Comparison of ENCODE assay signal across 8 cellular contexts in the genomic region with DNA sequence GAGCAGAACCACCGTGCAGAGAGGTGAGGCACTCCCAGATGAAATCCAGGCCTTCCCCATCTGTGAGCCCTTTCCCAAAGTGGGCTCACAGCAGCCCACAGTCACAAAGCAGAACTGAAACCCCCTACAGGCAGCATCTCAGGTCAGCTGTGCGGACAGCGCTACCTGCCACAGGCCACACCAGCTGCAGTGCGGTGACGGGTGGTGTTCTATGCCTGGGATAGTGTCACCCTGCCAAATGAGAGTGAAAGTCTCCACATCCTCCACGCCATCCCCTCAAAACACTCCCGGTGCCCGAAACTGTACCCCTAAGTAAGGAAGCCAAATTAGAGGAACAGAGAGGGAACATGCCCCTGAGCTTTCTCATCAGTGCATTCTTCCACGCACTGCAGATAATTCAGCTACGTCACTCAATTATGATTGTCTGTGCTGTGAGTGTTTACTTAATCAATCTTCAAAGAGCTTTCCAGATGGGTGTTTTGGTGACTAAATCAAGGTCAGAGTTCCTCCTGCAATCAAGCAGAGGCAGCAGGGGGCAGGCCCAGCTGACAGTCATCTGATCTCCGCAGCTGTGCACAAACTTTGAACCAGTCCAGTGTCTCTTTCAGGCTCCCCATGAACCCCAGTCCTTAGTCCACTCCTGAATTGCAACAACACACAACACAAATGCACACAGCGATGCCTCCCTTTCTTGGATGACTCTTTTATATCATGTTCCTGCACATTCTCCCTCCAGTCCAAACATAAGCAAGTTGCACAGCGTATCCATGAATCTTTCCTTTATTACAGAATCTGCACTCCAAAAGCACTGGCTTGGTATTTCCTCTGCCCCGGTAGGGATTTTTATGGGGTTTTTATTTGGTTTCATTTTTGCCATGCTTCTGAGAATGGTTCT.
A peak's percentile ranks its signal among the peaks of the same experiment; 100 is the strongest.
DNase-seq lines count a peak whose midpoint lies in the region; ATAC-seq, FAIRE-seq and TF ChIP-seq lines count a peak whose summit lies in the region.

No MANE protein-coding gene starts in this region.

- no peaks in the 10 kb centered on the region for H4K20me1 ChIP-seq in GM12878 (ENCODE audit: control insufficient read depth, insufficient read depth)

- TF ChIP-seq CTCF in Calu3 (IDR thresholded peaks at IDR 0.05; ENCODE audit: unreplicated experiment) (no peak), GM12878 (IDR thresholded peaks at IDR 0.05 in 2 of 3, conservative IDR thresholded peaks at IDR 0.05 in 1 of 3; ENCODE audit: control insufficient read depth in 2 of 3, extremely low read depth in 1 of 3, insufficient read depth in 1 of 3, low read depth in 3 of 3, low read length in 3 of 3) (peak in 2 of 3 experiments; percentile 13 to 16; a peak in 2 of 6 replicates)

- BruUV-seq in Calu3 (replicated peaks; lab: Mats Ljungman, UMichigan), result no TSS peak
- BruUV-seq in GM12878 (replicated peaks; lab: Mats Ljungman, UMichigan), result no TSS peak

- POLR2A ChIA-PET in GM12878 (lab: Charles Lee), result interaction anchor here (0.6 to 11.5 kb wide), 20 partner anchors 10 to 377 kb away, joined by 3 to 111 read pairs (median 6); no protein-coding TSS in a partner anchor

- H3K4me3 ChIP-seq in SJCRH30, result peak overlapping the region; percentile 29
- H3K4me3 ChIP-seq in GM12878, result peak overlapping the region; percentile 29

- TF ChIP-seq POLR2A in GM12878 (IDR thresholded peaks at IDR 0.05; ENCODE audit: low read depth, low read length), result 0 out of 2 replicates have a peak, but pooled peaks have one; percentile 56

- H3K9ac ChIP-seq in GM12878 (ENCODE audit: control insufficient read depth, insufficient read depth, low read length), result peak overlapping the region; percentile 90

- H3K27ac ChIP-seq in SJCRH30, result peak overlapping the region; percentile 64
- peak overlapping the region; percentile 98 for H3K27ac ChIP-seq in GM12878 (ENCODE audit: control insufficient read depth, insufficient read depth)

- peak; percentile 44 for TF ChIP-seq RAD21 in GM12878 (IDR thresholded peaks at IDR 0.05; ENCODE audit: insufficient read depth, low read depth, low read length)

- peak overlapping the region; percentile 91 for H3K4me2 ChIP-seq in GM12878 (ENCODE audit: control insufficient read depth, insufficient read depth)

- H3K9me3 Mint-ChIP-seq in Calu3 (ENCODE audit: low read depth, unreplicated experiment), result peaks cover 2% of the 10 kb centered on the region

- peaks cover 9% of the 10 kb centered on the region for H3K79me2 ChIP-seq in GM12878 (ENCODE audit: control insufficient read depth, insufficient read depth, low read length)

- H3K4me3 Mint-ChIP-seq in Calu3 (ENCODE audit: low read depth, unreplicated experiment), result peak overlapping the region; percentile 7

- H3K36me3 ChIP-seq in SJCRH30 (no peaks in the 10 kb centered on the region), GM12878 (ENCODE audit: control insufficient read depth in 2 of 2, insufficient read depth in 2 of 2, low read length in 1 of 2) (no peaks in the 10 kb centered on the region)

- H3K4me1 ChIP-seq in SJCRH30, result peaks cover 41% of the 10 kb centered on the region
- H3K4me1 ChIP-seq in GM12878 (ENCODE audit: control insufficient read depth, insufficient read depth, low read length), result peaks cover 76% of the 10 kb centered on the region

- SMC1A ChIA-PET in GM12878 (lab: Charles Lee; ENCODE audit: uncharacterized antibody, unreplicated experiment), result interaction anchor here (0.7 to 13.6 kb wide), 28 partner anchors 8 to 483 kb away, joined by 3 to 229 read pairs (median 7); partner anchors contain the start of gene IRF2BP2

- H3K27me3 ChIP-seq in SJCRH30 (no peaks in the 10 kb centered on the region), GM12878 (replicated peaks in 1 of 2; ENCODE audit: control insufficient read depth in 2 of 2, insufficient read depth in 2 of 2, low read length in 1 of 2) (no peaks in the 10 kb centered on the region)

- no peak for DNase-seq in Calu3
- peak; percentile 73 to 84 for DNase-seq in SJCRH30
- DNase-seq in GM12878 (ENCODE audit: low read depth, low spot score), result peak; percentile 94
- DNase-seq in left colon, result peak; percentile 77 to 89
- peak in 2 of 3 donors; percentile 29 to 32 for DNase-seq in stimulated activated CD4-positive, alpha-beta T cell treated with anti-CD3 and anti-CD28 coated beads, TNF-alpha, amount 100 ng/mL, for 1 hour (ENCODE audit: low read depth in 3 of 3, low spot score in 1 of 3)
- no peak for DNase-seq in GDM1 (lab: John Stamatoyannopoulos, UW)

- intact Hi-C loops in Calu3 (cut with micrococcal nuclease; ENCODE audit: unreplicated experiment), result no loop called here
- intact Hi-C loops in GM12878 (cut with micrococcal nuclease; ENCODE audit: unreplicated experiment), result loop anchor here (1.0 to 5.0 kb wide), 9 partner anchors 15 to 371 kb away; no protein-coding TSS in a partner anchor
- intact Hi-C loops in left colon (cut with DNase I, micrococcal nuclease), result loop anchor here in 1 of 2 donors (10.0 kb wide), 1 partner anchor 254 kb away; no protein-coding TSS in a partner anchor

- in situ Hi-C loops in GM12878 (cut with MboI), result loop anchor here (5.0 to 10.0 kb wide), 4 partner anchors 34 to 481 kb away; no protein-coding TSS in a partner anchor

- H3K27ac Mint-ChIP-seq in Calu3 (ENCODE audit: unreplicated experiment), result peak overlapping the region; percentile 97

- H3K27me3 Mint-ChIP-seq in Calu3 (ENCODE audit: unreplicated experiment), result no peaks in the 10 kb centered on the region

- H3K9me3 ChIP-seq in SJCRH30 (replicated peaks) (no peaks in the 10 kb centered on the region), GM12878 (replicated peaks; ENCODE audit: control insufficient read depth, insufficient read depth, low read length) (no peaks in the 10 kb centered on the region; the same call in 2 of the 3 replicates)

- WGBS in GM12878 (ENCODE audit: insufficient coverage, insufficient replicate concordance, low lambda C conversion rate, missing lambda C conversion rate), result 2% methylated on average over 14 of the region's 14 CpGs

- ATAC-seq in GM19395 (IDR thresholded peaks at IDR 0.05; ENCODE audit: unreplicated experiment), result peak; percentile 71
- peak; percentile 51 for ATAC-seq in HG03457 (IDR thresholded peaks at IDR 0.05; ENCODE audit: unreplicated experiment)
- peak; percentile 66 for ATAC-seq in GM12878
- peak; percentile 69 for ATAC-seq in left colon

- CTCF ChIA-PET in Calu3 (lab: Charles Lee), result interaction anchor here (0.7 to 1.3 kb wide), 3 partner anchors 18 to 105 kb away, joined by 3 to 4 read pairs (median 3); no protein-coding TSS in a partner anchor
- CTCF ChIA-PET in GM12878 (lab: Yijun Ruan, JAX), result interaction anchor here (0.6 to 7.3 kb wide), 19 partner anchors 8 to 479 kb away, joined by 3 to 43 read pairs (median 6); no protein-coding TSS in a partner anchor

- H3K4me1 Mint-ChIP-seq in Calu3 (ENCODE audit: low read depth, unreplicated experiment), result peaks cover 68% of the 10 kb centered on the region

- peak; percentile 96 to 99 for TF ChIP-seq EP300 in GM12878 (IDR thresholded peaks at IDR 0.05; ENCODE audit: borderline replicate concordance in 1 of 2, control insufficient read depth in 1 of 2, low read depth in 2 of 2, low read length in 2 of 2)

- peak; percentile 65 for FAIRE-seq in GM12878 (lab: Jason Lieb, UNC)

- peaks cover 22% of the 10 kb centered on the region for H3K36me3 Mint-ChIP-seq in Calu3 (ENCODE audit: insufficient read depth, unreplicated experiment)

- 0 out of 2 replicates have a peak overlapping the region, but pooled peaks have one; percentile 15 for H2AFZ ChIP-seq in GM12878 (ENCODE audit: control insufficient read depth, low read depth, low read length)

- RAD21 ChIA-PET in GM12878 (lab: Charles Lee; ENCODE audit: unreplicated experiment), result interaction anchor here (0.6 to 13.6 kb wide), 29 partner anchors 7 to 479 kb away, joined by 3 to 258 read pairs (median 8); no protein-coding TSS in a partner anchor

TF ChIP-seq in GM12878, 131 proteins besides CTCF, POLR2A, EP300 and RAD21 (continues in another document):
- TF ChIP-seq BCL11A (IDR thresholded peaks at IDR 0.05; ENCODE audit: low read depth, low read length) (peak; percentile 99), HDGF (IDR thresholded peaks at IDR 0.05) (peak; percentile 87; the same call in 1 of the 2 replicates), IKZF1 (conservative IDR thresholded peaks at IDR 0.05) (peak; percentile 100), JUND (IDR thresholded peaks at IDR 0.05; ENCODE audit: low read depth, low read length) (no peak), SUZ12 (IDR thresholded peaks at IDR 0.05; ENCODE audit: unreplicated experiment) (no peak), NR2C1 (IDR thresholded peaks at IDR 0.05) (peak; percentile 69), RBBP5 (conservative IDR thresholded peaks at IDR 0.05) (no peak), FOXM1 (IDR thresholded peaks at IDR 0.05; ENCODE audit: low read depth, low read length) (no peak)
- TF ChIP-seq, protein P1, sequence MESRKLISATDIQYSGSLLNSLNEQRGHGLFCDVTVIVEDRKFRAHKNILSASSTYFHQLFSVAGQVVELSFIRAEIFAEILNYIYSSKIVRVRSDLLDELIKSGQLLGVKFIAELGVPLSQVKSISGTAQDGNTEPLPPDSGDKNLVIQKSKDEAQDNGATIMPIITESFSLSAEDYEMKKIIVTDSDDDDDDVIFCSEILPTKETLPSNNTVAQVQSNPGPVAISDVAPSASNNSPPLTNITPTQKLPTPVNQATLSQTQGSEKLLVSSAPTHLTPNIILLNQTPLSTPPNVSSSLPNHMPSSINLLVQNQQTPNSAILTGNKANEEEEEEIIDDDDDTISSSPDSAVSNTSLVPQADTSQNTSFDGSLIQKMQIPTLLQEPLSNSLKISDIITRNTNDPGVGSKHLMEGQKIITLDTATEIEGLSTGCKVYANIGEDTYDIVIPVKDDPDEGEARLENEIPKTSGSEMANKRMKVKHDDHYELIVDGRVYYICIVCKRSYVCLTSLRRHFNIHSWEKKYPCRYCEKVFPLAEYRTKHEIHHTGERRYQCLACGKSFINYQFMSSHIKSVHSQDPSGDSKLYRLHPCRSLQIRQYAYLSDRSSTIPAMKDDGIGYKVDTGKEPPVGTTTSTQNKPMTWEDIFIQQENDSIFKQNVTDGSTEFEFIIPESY (IDR thresholded peaks at IDR 0.05), result peak; percentile 34; the same call in 1 of the 2 replicates
- TF ChIP-seq, protein P2, sequence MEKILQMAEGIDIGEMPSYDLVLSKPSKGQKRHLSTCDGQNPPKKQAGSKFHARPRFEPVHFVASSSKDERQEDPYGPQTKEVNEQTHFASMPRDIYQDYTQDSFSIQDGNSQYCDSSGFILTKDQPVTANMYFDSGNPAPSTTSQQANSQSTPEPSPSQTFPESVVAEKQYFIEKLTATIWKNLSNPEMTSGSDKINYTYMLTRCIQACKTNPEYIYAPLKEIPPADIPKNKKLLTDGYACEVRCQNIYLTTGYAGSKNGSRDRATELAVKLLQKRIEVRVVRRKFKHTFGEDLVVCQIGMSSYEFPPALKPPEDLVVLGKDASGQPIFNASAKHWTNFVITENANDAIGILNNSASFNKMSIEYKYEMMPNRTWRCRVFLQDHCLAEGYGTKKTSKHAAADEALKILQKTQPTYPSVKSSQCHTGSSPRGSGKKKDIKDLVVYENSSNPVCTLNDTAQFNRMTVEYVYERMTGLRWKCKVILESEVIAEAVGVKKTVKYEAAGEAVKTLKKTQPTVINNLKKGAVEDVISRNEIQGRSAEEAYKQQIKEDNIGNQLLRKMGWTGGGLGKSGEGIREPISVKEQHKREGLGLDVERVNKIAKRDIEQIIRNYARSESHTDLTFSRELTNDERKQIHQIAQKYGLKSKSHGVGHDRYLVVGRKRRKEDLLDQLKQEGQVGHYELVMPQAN (conservative IDR thresholded peaks at IDR 0.05), result peak; percentile 30

Comparison
In these comparisons a context has a peak if more than half of its experiments do, and no peak if none do; other contexts are left out.
1. DNase-seq: peak in SJCRH30 (2 of 2), GM12878 (single experiment), left colon (2 of 2) and stimulated activated CD4-positive, alpha-beta T cell treated with anti-CD3 and anti-CD28 coated beads, TNF-alpha, amount 100 ng/mL, for 1 hour (2 of 3); none in Calu3 (single experiment) and GDM1 (single experiment).
2. Peak in every context shown above with its lines, with median percentiles within 50 percentile points of each other: ATAC-seq.